1 cellular context compared by ENCODE assay signal in genomic region chr7:64630496-64630895, GRCh38.
A peak's percentile ranks its signal among the peaks of the same experiment; 100 is the strongest.
TF ChIP-seq lines count a peak whose summit lies in the region.

No MANE protein-coding gene starts in this region.

TF ChIP-seq in GM12878, 131 proteins besides CTCF, POLR2A, EP300 and RAD21 (continued from another document):
- TF ChIP-seq BCL3 (IDR thresholded peaks at IDR 0.05; ENCODE audit: borderline replicate concordance, insufficient read depth, low read depth, low read length, poor library complexity, severe bottlenecking): no peak
- TF ChIP-seq BMI1 (IDR thresholded peaks at IDR 0.05; ENCODE audit: borderline replicate concordance): no peak
- peak; percentile 31; the same call in 1 of the 2 replicates for TF ChIP-seq SMC3 (IDR thresholded peaks at IDR 0.05; ENCODE audit: borderline replicate concordance, low read length)
- TF ChIP-seq, protein P1, sequence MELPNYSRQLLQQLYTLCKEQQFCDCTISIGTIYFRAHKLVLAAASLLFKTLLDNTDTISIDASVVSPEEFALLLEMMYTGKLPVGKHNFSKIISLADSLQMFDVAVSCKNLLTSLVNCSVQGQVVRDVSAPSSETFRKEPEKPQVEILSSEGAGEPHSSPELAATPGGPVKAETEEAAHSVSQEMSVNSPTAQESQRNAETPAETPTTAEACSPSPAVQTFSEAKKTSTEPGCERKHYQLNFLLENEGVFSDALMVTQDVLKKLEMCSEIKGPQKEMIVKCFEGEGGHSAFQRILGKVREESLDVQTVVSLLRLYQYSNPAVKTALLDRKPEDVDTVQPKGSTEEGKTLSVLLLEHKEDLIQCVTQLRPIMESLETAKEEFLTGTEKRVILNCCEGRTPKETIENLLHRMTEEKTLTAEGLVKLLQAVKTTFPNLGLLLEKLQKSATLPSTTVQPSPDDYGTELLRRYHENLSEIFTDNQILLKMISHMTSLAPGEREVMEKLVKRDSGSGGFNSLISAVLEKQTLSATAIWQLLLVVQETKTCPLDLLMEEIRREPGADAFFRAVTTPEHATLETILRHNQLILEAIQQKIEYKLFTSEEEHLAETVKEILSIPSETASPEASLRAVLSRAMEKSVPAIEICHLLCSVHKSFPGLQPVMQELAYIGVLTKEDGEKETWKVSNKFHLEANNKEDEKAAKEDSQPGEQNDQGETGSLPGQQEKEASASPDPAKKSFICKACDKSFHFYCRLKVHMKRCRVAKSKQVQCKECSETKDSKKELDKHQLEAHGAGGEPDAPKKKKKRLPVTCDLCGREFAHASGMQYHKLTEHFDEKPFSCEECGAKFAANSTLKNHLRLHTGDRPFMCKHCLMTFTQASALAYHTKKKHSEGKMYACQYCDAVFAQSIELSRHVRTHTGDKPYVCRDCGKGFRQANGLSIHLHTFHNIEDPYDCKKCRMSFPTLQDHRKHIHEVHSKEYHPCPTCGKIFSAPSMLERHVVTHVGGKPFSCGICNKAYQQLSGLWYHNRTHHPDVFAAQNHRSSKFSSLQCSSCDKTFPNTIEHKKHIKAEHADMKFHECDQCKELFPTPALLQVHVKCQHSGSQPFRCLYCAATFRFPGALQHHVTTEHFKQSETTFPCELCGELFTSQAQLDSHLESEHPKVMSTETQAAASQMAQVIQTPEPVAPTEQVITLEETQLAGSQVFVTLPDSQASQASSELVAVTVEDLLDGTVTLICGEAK (IDR thresholded peaks at IDR 0.05; ENCODE audit: borderline replicate concordance): no peak
- no peak for TF ChIP-seq SMAD1 (IDR thresholded peaks at IDR 0.05; ENCODE audit: low read depth, partially characterized antibody)
